ENCODE assay signal across 8 cellular contexts in genomic region chr17:19363114-19363438, GRCh38. TPM values are rescaled to one million over a fixed set of nuclear protein-coding genes. Genes with fewer than 3 reads are reported as not detected.
A peak's percentile ranks its signal among the peaks of the same experiment; 100 is the strongest.
DNase-seq lines count a peak whose midpoint lies in the region; ATAC-seq and TF ChIP-seq lines count a peak whose summit lies in the region.

No MANE protein-coding gene starts in this region.

- H2BK5ac ChIP-seq in mesenchymal stem cell (ENCODE audit: low read depth, low read length, poor library complexity, severe bottlenecking) = no peak overlapping the region

- H3K4me3 Mint-ChIP-seq in type B pancreatic cell = peak overlapping the region; percentile 96

- peaks cover 0 to 2% (median 0%) of the 10 kb centered on the region in 9 donors for H3K27me3 ChIP-seq in heart left ventricle
- no peaks in the 10 kb centered on the region for H3K27me3 ChIP-seq in body of pancreas
- H3K27me3 ChIP-seq in mesenchymal stem cell (ENCODE audit: control insufficient read depth in 1 of 2, insufficient read depth in 1 of 2, low read length in 2 of 2) = no peaks in the 10 kb centered on the region

- no peak overlapping the region for H3K14ac ChIP-seq in mesenchymal stem cell (ENCODE audit: low read length in 2 of 2)

- H3K4me3 ChIP-seq in heart left ventricle (peak overlapping the region in 11 of 12 donors; percentile 58 to 85 (median 77)), body of pancreas (peak overlapping the region in 1 of 2 donors; percentile 46), mesenchymal stem cell (ENCODE audit: insufficient read depth in 1 of 2, low read depth in 1 of 2, low read length in 2 of 2) (peak overlapping the region; percentile 59 to 90)

- peak overlapping the region; percentile 84 for H3K27ac Mint-ChIP-seq in type B pancreatic cell

- H3K36me3 ChIP-seq in heart left ventricle = no peaks in the 10 kb centered on the region
- no peaks in the 10 kb centered on the region for H3K36me3 ChIP-seq in body of pancreas (replicated peaks in 1 of 2; ENCODE audit: insufficient read depth in 1 of 2, low read depth in 2 of 2)
- peaks cover 5 to 22% of the 10 kb centered on the region in 2 experiments for H3K36me3 ChIP-seq in mesenchymal stem cell (ENCODE audit: control insufficient read depth in 1 of 2, insufficient read depth in 2 of 2, low read depth in 1 of 2, low read length in 2 of 2)

- H3K9me3 ChIP-seq in heart left ventricle = no peaks in the 10 kb centered on the region
- H3K9me3 ChIP-seq in body of pancreas = no peaks in the 10 kb centered on the region
- no peaks in the 10 kb centered on the region for H3K9me3 ChIP-seq in mesenchymal stem cell (ENCODE audit: control insufficient read depth, low read length)

- peaks cover 17% of the 10 kb centered on the region for H3K79me1 ChIP-seq in mesenchymal stem cell (replicated peaks; ENCODE audit: low read length, poor library complexity, severe bottlenecking)

- H2BK12ac ChIP-seq in mesenchymal stem cell (ENCODE audit: low read length in 2 of 2) = no peak overlapping the region

- DNase-seq in heart left ventricle = no peak
- no peak for DNase-seq in cardiac septum (ENCODE audit: low spot score)
- DNase-seq in body of pancreas = no peak
- no peak for DNase-seq in mesenchymal stem cell
- DNase-seq in type B pancreatic cell (ENCODE audit: extremely low spot score, unreplicated experiment) = no peak
- no peak for DNase-seq in SHP77 treated with DMSO at 0.1 percent for 48 hours (lab: John Stamatoyannopoulos, UW)
- no peak for DNase-seq in DMS153 (lab: John Stamatoyannopoulos, UW)
- no peak for DNase-seq in NCI-H345 treated with DMSO at 0.1 percent for 48 hours (lab: John Stamatoyannopoulos, UW; ENCODE audit: unreplicated experiment)

- no peak for TF ChIP-seq POLR2A in heart left ventricle (IDR thresholded peaks at IDR 0.05)
- no peak for TF ChIP-seq POLR2A in body of pancreas (IDR thresholded peaks at IDR 0.05)

- H2AK5ac ChIP-seq in mesenchymal stem cell (ENCODE audit: low read length, severe bottlenecking) = no peak overlapping the region

- H3K23ac ChIP-seq in mesenchymal stem cell (ENCODE audit: low read length in 2 of 2) = no peak overlapping the region

- H3K9ac ChIP-seq in mesenchymal stem cell (ENCODE audit: low read length) = peak overlapping the region; percentile 89

- H3K9me3 Mint-ChIP-seq in type B pancreatic cell = no peaks in the 10 kb centered on the region

- H3K27ac ChIP-seq in heart left ventricle (peak overlapping the region in 10 of 12 donors; percentile 48 to 88 (median 78)), body of pancreas (peak overlapping the region; percentile 53 to 87 (median 86)), mesenchymal stem cell (ENCODE audit: low read length, poor library complexity, severe bottlenecking) (no peak overlapping the region)

- H3K4ac ChIP-seq in mesenchymal stem cell (ENCODE audit: low read depth in 1 of 2, low read length in 2 of 2) = no peak overlapping the region

- intact Hi-C loops in heart left ventricle (cut with DNase I) (loop anchor here (1.0 to 10.0 kb wide), 9 partner anchors 84 to 404 kb away; partner anchors contain the start of gene ALDH3A2 (in 2 of the 10)), cardiac septum (cut with DNase I) (loop anchor here (1.0 to 10.0 kb wide), 3 partner anchors 84 to 404 kb away; no protein-coding TSS in a partner anchor), body of pancreas (cut with DNase I) (no loop called here)

- no peaks in the 10 kb centered on the region for H3K27me3 Mint-ChIP-seq in type B pancreatic cell

- 27 to 38% (median 30%) methylated on average over 14 of the region's 14 CpGs for WGBS in heart left ventricle, 4 donors
- 18 to 20% methylated on average over 4 to 14 of the region's 14 CpGs for WGBS in body of pancreas, 2 donors
- WGBS in mesenchymal stem cell = 51% methylated on average over 13 of the region's 14 CpGs

- H3K4me1 Mint-ChIP-seq in type B pancreatic cell (ENCODE audit: unreplicated experiment) = peaks cover 13% of the 10 kb centered on the region

- H4K91ac ChIP-seq in mesenchymal stem cell (ENCODE audit: low read length) = peak overlapping the region; percentile 15

- no peak overlapping the region for H2BK15ac ChIP-seq in mesenchymal stem cell (ENCODE audit: low read depth, poor library complexity, severe bottlenecking)

- no peak overlapping the region for H2AFZ ChIP-seq in mesenchymal stem cell (ENCODE audit: low read depth, low read length)

- ATAC-seq in heart left ventricle = no peak
- no peak for ATAC-seq in body of pancreas

- TF ChIP-seq CTCF in heart left ventricle (IDR thresholded peaks at IDR 0.05) (peak in 3 of 12 donors; percentile 6 to 30 (median 21)), body of pancreas (IDR thresholded peaks at IDR 0.05) (no peak), type B pancreatic cell (conservative IDR thresholded peaks at IDR 0.05) (no peak)

- H3K4me2 ChIP-seq in mesenchymal stem cell (ENCODE audit: low read length, poor library complexity, severe bottlenecking) = peak overlapping the region; percentile 72

- H4K8ac ChIP-seq in mesenchymal stem cell (ENCODE audit: low read length) = peak overlapping the region; percentile 71

- peaks cover 0 to 20% (median 12%) of the 10 kb centered on the region in 12 donors for H3K4me1 ChIP-seq in heart left ventricle
- peaks cover 26% of the 10 kb centered on the region for H3K4me1 ChIP-seq in body of pancreas
- peaks cover 18% of the 10 kb centered on the region for H3K4me1 ChIP-seq in mesenchymal stem cell (ENCODE audit: control insufficient read depth, insufficient read depth, low read depth, low read length)

- H2BK120ac ChIP-seq in mesenchymal stem cell (ENCODE audit: low read depth, low read length) = no peak overlapping the region

- no peak overlapping the region for H3K18ac ChIP-seq in mesenchymal stem cell (ENCODE audit: low read depth in 1 of 2, low read length in 2 of 2)

- peaks cover 6% of the 10 kb centered on the region for H3K36me3 Mint-ChIP-seq in type B pancreatic cell

RNA-seq across cellular contexts. Expression of gene B9D1, which starts 0.6 kb away (rescaled TPM):
- total RNA-seq in heart left ventricle (10 to 100 TPM in 5 of 9 donors, 1 to 10 TPM in 4; 5.6 to 27.9 (median 10.8) TPM), cardiac septum (9.7 TPM), body of pancreas (10 to 100 TPM; 10.4 to 53.4 TPM), type B pancreatic cell (ENCODE audit: low replicate concordance) (13.8 and 23.2 TPM in 2 replicates)
- 10 to 100 TPM in 1 of 2 donors, 1 to 10 TPM in 1; 9.1 to 10.7 TPM for polyA plus RNA-seq in heart left ventricle
- polyA plus RNA-seq in mesenchymal stem cell (2013, experiment 1 of 2) = 30.2 TPM
- polyA plus RNA-seq in mesenchymal stem cell (2013, experiment 2 of 2) = 30.8 TPM

RNA-seq across cellular contexts. Expression of gene MAPK7, which starts 15.2 kb away (rescaled TPM):
- total RNA-seq in heart left ventricle (10 to 100 TPM in 6 of 9 donors, 1 to 10 TPM in 3; 8.2 to 25.4 (median 12.1) TPM), cardiac septum (17.5 TPM), body of pancreas (10 to 100 TPM; 10.1 to 29.3 TPM), type B pancreatic cell (ENCODE audit: low replicate concordance) (32.1 and 44.3 TPM in 2 replicates)
- 10 to 100 TPM in 1 of 2 donors, 1 to 10 TPM in 1; 5.7 to 20.0 TPM for polyA plus RNA-seq in heart left ventricle
- 33.6 TPM for polyA plus RNA-seq in mesenchymal stem cell (2013, experiment 1 of 2)
- 30.7 TPM for polyA plus RNA-seq in mesenchymal stem cell (2013, experiment 2 of 2)

RNA-seq across cellular contexts. Expression of gene MFAP4, which starts 23.9 kb away (rescaled TPM):
- total RNA-seq in heart left ventricle (10 to 100 TPM; 15.7 to 84.3 (median 51.3) TPM), cardiac septum (46.2 TPM), body of pancreas (10 to 100 TPM; 25.7 to 35.3 TPM), type B pancreatic cell (ENCODE audit: low replicate concordance) (2.6 and 18.0 TPM in 2 replicates)
- 10 to 100 TPM; 19.4 to 29.0 TPM for polyA plus RNA-seq in heart left ventricle
- 238 TPM for polyA plus RNA-seq in mesenchymal stem cell (2013, experiment 1 of 2)
- polyA plus RNA-seq in mesenchymal stem cell (2013, experiment 2 of 2) = 237 TPM

RNA-seq across cellular contexts. Expression of gene RNF112, which starts 48.0 kb away (rescaled TPM):
- total RNA-seq in heart left ventricle = 1 to 10 TPM in 6 of 9 donors, under 1 TPM in 3; 0.45 to 1.5 (median 1.1) TPM
- polyA plus RNA-seq in heart left ventricle = 1 to 10 TPM; 2.6 to 3.0 TPM
- 2.5 TPM for total RNA-seq in cardiac septum
- 1 to 10 TPM in 1 of 2 donors, under 1 TPM in 1; 0.52 to 5.9 TPM for total RNA-seq in body of pancreas
- polyA plus RNA-seq in mesenchymal stem cell (2013, experiment 1 of 2) = 0.08 TPM
- polyA plus RNA-seq in mesenchymal stem cell (2013, experiment 2 of 2) = 0.08 TPM
- 0.60 and 1.2 TPM in 2 replicates for total RNA-seq in type B pancreatic cell (ENCODE audit: low replicate concordance)
